In the genomic region with DNA sequence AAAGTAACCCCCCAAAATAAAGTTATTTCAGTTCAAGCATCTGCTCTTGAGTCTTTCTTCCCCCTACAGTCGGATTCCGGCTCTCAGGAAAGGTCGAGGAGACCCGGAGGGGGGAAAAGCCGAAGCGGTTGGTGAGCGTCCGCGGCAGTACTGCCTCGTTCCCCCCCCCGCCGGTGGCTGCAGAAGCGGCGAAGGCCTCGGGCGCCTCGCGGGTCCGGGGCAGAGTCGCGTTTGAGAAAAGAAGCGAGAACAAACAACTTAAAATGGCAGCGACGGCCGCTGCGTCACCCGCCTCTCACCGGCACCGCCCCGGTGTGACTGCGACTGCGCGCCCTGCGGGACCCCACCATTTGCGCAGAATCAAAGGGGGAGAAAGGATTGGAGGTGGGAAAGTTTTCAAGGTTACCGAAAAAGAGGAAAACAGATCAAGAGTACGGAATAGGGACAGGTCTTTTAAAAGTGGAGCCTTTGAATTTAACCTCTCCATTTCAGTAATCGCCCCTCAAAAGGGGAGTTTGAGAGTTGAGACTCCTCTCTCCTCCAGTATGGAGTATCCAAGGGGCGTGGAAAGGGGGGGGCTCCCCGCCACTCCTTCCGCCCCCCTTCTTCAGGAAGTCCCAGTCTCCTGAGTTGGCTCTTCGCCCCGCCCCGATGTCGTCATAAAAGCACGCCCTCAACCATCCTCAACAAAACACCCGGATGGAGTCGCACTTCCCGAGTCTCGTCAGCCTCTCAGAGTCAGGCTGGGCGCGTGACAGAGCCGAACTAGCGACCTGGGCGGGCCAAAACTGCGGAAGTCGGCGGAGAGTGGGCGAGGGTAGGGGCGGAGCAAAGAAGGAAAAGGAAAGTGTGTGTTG, we compare ENCODE assay signal across 1 cellular context.
TF ChIP-seq lines count a peak whose summit lies in the region.

No MANE protein-coding gene starts in this region.

TF ChIP-seq in HepG2, 621 proteins besides CTCF, POLR2A, EP300 and RAD21 (continued from another document and continues in another):
- TF ChIP-seq KIAA2018 (CRISPR knock-in tag; IDR thresholded peaks at IDR 0.05; ENCODE audit: borderline replicate concordance) = 0 out of 2 replicates have a peak, but pooled peaks have one; percentile 52
- TF ChIP-seq, protein P1, sequence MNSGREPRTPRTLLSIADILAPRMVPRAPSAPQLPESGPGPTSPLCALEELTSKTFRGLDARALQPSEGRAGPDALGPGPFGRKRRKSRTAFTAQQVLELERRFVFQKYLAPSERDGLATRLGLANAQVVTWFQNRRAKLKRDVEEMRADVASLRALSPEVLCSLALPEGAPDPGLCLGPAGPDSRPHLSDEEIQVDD (CRISPR knock-in tag; IDR thresholded peaks at IDR 0.05; ENCODE audit: borderline replicate concordance) = no peak
- TF ChIP-seq ZNF121 (CRISPR knock-in tag; IDR thresholded peaks at IDR 0.05) = no peak
- no peak; the same call in none of the 2 replicates for TF ChIP-seq ZNF446 (CRISPR knock-in tag; IDR thresholded peaks at IDR 0.05)
- TF ChIP-seq, protein P2, sequence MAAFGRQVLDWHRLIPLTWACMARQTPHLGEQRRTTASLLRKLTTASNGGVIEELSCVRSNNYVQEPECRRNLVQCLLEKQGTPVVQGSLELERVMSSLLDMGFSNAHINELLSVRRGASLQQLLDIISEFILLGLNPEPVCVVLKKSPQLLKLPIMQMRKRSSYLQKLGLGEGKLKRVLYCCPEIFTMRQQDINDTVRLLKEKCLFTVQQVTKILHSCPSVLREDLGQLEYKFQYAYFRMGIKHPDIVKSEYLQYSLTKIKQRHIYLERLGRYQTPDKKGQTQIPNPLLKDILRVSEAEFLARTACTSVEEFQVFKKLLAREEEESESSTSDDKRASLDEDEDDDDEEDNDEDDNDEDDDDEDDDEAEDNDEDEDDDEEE (CRISPR knock-in tag; IDR thresholded peaks at IDR 0.05) = peak; percentile 76; the same call in 1 of the 2 replicates
- peak; percentile 34; the same call in 1 of the 2 replicates for TF ChIP-seq TOPORS (CRISPR knock-in tag; IDR thresholded peaks at IDR 0.05)
- TF ChIP-seq KDM4B (CRISPR knock-in tag; IDR thresholded peaks at IDR 0.05) = peak; percentile 86
- TF ChIP-seq, protein P3, sequence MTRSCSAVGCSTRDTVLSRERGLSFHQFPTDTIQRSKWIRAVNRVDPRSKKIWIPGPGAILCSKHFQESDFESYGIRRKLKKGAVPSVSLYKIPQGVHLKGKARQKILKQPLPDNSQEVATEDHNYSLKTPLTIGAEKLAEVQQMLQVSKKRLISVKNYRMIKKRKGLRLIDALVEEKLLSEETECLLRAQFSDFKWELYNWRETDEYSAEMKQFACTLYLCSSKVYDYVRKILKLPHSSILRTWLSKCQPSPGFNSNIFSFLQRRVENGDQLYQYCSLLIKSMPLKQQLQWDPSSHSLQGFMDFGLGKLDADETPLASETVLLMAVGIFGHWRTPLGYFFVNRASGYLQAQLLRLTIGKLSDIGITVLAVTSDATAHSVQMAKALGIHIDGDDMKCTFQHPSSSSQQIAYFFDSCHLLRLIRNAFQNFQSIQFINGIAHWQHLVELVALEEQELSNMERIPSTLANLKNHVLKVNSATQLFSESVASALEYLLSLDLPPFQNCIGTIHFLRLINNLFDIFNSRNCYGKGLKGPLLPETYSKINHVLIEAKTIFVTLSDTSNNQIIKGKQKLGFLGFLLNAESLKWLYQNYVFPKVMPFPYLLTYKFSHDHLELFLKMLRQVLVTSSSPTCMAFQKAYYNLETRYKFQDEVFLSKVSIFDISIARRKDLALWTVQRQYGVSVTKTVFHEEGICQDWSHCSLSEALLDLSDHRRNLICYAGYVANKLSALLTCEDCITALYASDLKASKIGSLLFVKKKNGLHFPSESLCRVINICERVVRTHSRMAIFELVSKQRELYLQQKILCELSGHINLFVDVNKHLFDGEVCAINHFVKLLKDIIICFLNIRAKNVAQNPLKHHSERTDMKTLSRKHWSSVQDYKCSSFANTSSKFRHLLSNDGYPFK (CRISPR knock-in tag; IDR thresholded peaks at IDR 0.05; ENCODE audit: borderline replicate concordance) = peak; percentile 95
- TF ChIP-seq, protein P4, sequence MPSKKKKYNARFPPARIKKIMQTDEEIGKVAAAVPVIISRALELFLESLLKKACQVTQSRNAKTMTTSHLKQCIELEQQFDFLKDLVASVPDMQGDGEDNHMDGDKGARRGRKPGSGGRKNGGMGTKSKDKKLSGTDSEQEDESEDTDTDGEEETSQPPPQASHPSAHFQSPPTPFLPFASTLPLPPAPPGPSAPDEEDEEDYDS (CRISPR knock-in tag; IDR thresholded peaks at IDR 0.05) = peak; percentile 80
- TF ChIP-seq NBN (conservative IDR thresholded peaks at IDR 0.05) = no peak
- peak; percentile 66; the same call in 1 of the 2 replicates for TF ChIP-seq PRDM4 (CRISPR knock-in tag; IDR thresholded peaks at IDR 0.05; ENCODE audit: borderline replicate concordance)
- TF ChIP-seq NCOR1 (IDR thresholded peaks at IDR 0.05; ENCODE audit: borderline replicate concordance, low read length) = no peak
- TF ChIP-seq ZNF256 (CRISPR knock-in tag; conservative IDR thresholded peaks at IDR 0.05) = no peak
- no peak for TF ChIP-seq ZNF782 (CRISPR knock-in tag; IDR thresholded peaks at IDR 0.05; ENCODE audit: borderline replicate concordance)
- TF ChIP-seq AHR (CRISPR knock-in tag; IDR thresholded peaks at IDR 0.05) = peak; percentile 94
- no peak for TF ChIP-seq EHMT2 (IDR thresholded peaks at IDR 0.05; ENCODE audit: borderline replicate concordance, low read depth, low read length)
- TF ChIP-seq, protein P5, sequence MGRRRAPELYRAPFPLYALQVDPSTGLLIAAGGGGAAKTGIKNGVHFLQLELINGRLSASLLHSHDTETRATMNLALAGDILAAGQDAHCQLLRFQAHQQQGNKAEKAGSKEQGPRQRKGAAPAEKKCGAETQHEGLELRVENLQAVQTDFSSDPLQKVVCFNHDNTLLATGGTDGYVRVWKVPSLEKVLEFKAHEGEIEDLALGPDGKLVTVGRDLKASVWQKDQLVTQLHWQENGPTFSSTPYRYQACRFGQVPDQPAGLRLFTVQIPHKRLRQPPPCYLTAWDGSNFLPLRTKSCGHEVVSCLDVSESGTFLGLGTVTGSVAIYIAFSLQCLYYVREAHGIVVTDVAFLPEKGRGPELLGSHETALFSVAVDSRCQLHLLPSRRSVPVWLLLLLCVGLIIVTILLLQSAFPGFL (CRISPR knock-in tag; IDR thresholded peaks at IDR 0.05) = no peak
- peak; percentile 51; the same call in 1 of the 2 replicates for TF ChIP-seq ZNF792 (CRISPR knock-in tag; IDR thresholded peaks at IDR 0.05)
- TF ChIP-seq GATAD2A (CRISPR knock-in tag; IDR thresholded peaks at IDR 0.05) = no peak
- TF ChIP-seq, protein P6, sequence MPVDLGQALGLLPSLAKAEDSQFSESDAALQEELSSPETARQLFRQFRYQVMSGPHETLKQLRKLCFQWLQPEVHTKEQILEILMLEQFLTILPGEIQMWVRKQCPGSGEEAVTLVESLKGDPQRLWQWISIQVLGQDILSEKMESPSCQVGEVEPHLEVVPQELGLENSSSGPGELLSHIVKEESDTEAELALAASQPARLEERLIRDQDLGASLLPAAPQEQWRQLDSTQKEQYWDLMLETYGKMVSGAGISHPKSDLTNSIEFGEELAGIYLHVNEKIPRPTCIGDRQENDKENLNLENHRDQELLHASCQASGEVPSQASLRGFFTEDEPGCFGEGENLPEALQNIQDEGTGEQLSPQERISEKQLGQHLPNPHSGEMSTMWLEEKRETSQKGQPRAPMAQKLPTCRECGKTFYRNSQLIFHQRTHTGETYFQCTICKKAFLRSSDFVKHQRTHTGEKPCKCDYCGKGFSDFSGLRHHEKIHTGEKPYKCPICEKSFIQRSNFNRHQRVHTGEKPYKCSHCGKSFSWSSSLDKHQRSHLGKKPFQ (CRISPR knock-in tag; IDR thresholded peaks at IDR 0.05; ENCODE audit: insufficient replicate concordance) = peak; percentile 36
- no peak for TF ChIP-seq ZNF598 (CRISPR knock-in tag; IDR thresholded peaks at IDR 0.05; ENCODE audit: borderline replicate concordance)
- 0 out of 2 replicates have a peak, but pooled peaks have one; percentile 28 for TF ChIP-seq MLXIP (CRISPR knock-in tag; IDR thresholded peaks at IDR 0.05; ENCODE audit: borderline replicate concordance)
- no peak; the same call in 1 of the 2 replicates for TF ChIP-seq NAIF1 (CRISPR knock-in tag; IDR thresholded peaks at IDR 0.05; ENCODE audit: borderline replicate concordance)
- peak; percentile 89 for TF ChIP-seq ZFP90 (CRISPR knock-in tag; IDR thresholded peaks at IDR 0.05; ENCODE audit: borderline replicate concordance)
- peak; percentile 68 for TF ChIP-seq ZNF768 (CRISPR knock-in tag; IDR thresholded peaks at IDR 0.05)
- 0 out of 2 replicates have a peak, but pooled peaks have one; percentile 62 for TF ChIP-seq ZNF274 (CRISPR knock-in tag; IDR thresholded peaks at IDR 0.05)
- TF ChIP-seq NR2F2 (IDR thresholded peaks at IDR 0.05; ENCODE audit: borderline replicate concordance, low read depth) = 0 out of 2 replicates have a peak, but pooled peaks have one; percentile 13
- no peak for TF ChIP-seq ZNF296 (CRISPR knock-in tag; conservative IDR thresholded peaks at IDR 0.05)
